10 cellular contexts compared by ENCODE assay signal in genomic region chr11:67304511-67305113, GRCh38. TPM values are rescaled to one million over a fixed set of nuclear protein-coding genes. Genes with fewer than 3 reads are reported as not detected.
DNase-seq lines count a peak whose midpoint lies in the region; ATAC-seq and TF ChIP-seq lines count a peak whose summit lies in the region.
"Had no signal": no experiment of that assay in that cellular context is flagged by ENCODE, and none has a peak within 500 bp of the region (broad histone marks: within the 10 kb centered on the region; RNA-seq: fewer than 3 reads in every experiment).

No MANE protein-coding gene starts in this region.

- no peaks in the 10 kb centered on the region for H3K9me3 ChIP-seq in upper lobe of left lung

- H3K4me1 ChIP-seq in upper lobe of left lung = peaks cover 23 to 39% (median 28%) of the 10 kb centered on the region in 4 donors

- H3K27ac ChIP-seq in upper lobe of left lung = peak overlapping the region in 3 of 4 donors; percentile 91 to 96 (median 94)

- no peak for TF ChIP-seq POLR2A in upper lobe of left lung (IDR thresholded peaks at IDR 0.05)

- peaks cover 5% of the 10 kb centered on the region for H3K4me1 Mint-ChIP-seq in activated naive CD8-positive, alpha-beta T cell treated with anti-CD3 and anti-CD28 coated beads, Interleukin-2, amount 10 ng/mL, durations not matched to agents 7 days and 5 days
- H3K4me1 Mint-ChIP-seq in activated naive CD8-positive, alpha-beta T cell treated with anti-CD3 and anti-CD28 coated beads for 36 hours = peaks cover 4% of the 10 kb centered on the region
- H3K4me1 Mint-ChIP-seq in central memory CD8-positive, alpha-beta T cell = peaks cover 6% of the 10 kb centered on the region

- peak overlapping the region; percentile 42 for H3K27ac Mint-ChIP-seq in activated naive CD8-positive, alpha-beta T cell treated with anti-CD3 and anti-CD28 coated beads, Interleukin-2, amount 10 ng/mL, durations not matched to agents 7 days and 5 days
- no peak overlapping the region for H3K27ac Mint-ChIP-seq in activated naive CD8-positive, alpha-beta T cell treated with anti-CD3 and anti-CD28 coated beads for 36 hours
- H3K27ac Mint-ChIP-seq in central memory CD8-positive, alpha-beta T cell (ENCODE audit: low read depth) = no peak overlapping the region

- 84 to 86% methylated on average over 5 to 14 of the region's 14 CpGs for WGBS in upper lobe of left lung, 2 donors

- peak overlapping the region; percentile 68 for H3K4me3 Mint-ChIP-seq in activated naive CD8-positive, alpha-beta T cell treated with anti-CD3 and anti-CD28 coated beads, Interleukin-2, amount 10 ng/mL, durations not matched to agents 7 days and 5 days
- no peak overlapping the region for H3K4me3 Mint-ChIP-seq in activated naive CD8-positive, alpha-beta T cell treated with anti-CD3 and anti-CD28 coated beads for 36 hours
- peak overlapping the region; percentile 60 for H3K4me3 Mint-ChIP-seq in central memory CD8-positive, alpha-beta T cell

- TF ChIP-seq CTCF in upper lobe of left lung (IDR thresholded peaks at IDR 0.05) = no peak

- H3K27me3 Mint-ChIP-seq in activated naive CD8-positive, alpha-beta T cell treated with anti-CD3 and anti-CD28 coated beads, Interleukin-2, amount 10 ng/mL, durations not matched to agents 7 days and 5 days = no peaks in the 10 kb centered on the region
- no peaks in the 10 kb centered on the region for H3K27me3 Mint-ChIP-seq in activated naive CD8-positive, alpha-beta T cell treated with anti-CD3 and anti-CD28 coated beads for 36 hours
- H3K27me3 Mint-ChIP-seq in central memory CD8-positive, alpha-beta T cell = no peaks in the 10 kb centered on the region

- no peaks in the 10 kb centered on the region for H3K27me3 ChIP-seq in upper lobe of left lung

- no peaks in the 10 kb centered on the region for H3K9me3 Mint-ChIP-seq in activated naive CD8-positive, alpha-beta T cell treated with anti-CD3 and anti-CD28 coated beads, Interleukin-2, amount 10 ng/mL, durations not matched to agents 7 days and 5 days
- no peaks in the 10 kb centered on the region for H3K9me3 Mint-ChIP-seq in activated naive CD8-positive, alpha-beta T cell treated with anti-CD3 and anti-CD28 coated beads for 36 hours
- no peaks in the 10 kb centered on the region for H3K9me3 Mint-ChIP-seq in central memory CD8-positive, alpha-beta T cell

- no peak for TF ChIP-seq EP300 in upper lobe of left lung (IDR thresholded peaks at IDR 0.05)

- POLR2A ChIA-PET in activated naive CD8-positive, alpha-beta T cell treated with anti-CD3 and anti-CD28 coated beads, Interleukin-2, amount 10 ng/mL, durations not matched to agents 7 days and 5 days (lab: Charles Lee) = interaction anchor here (1.2 to 5.6 kb wide), 6 partner anchors 9 to 42 kb away, joined by 3 to 66 read pairs (median 6); partner anchors contain the start of gene ANKRD13D

- no peak for DNase-seq in activated naive CD8-positive, alpha-beta T cell treated with anti-CD3 and anti-CD28 coated beads, Interleukin-2, amount 10 ng/mL, durations not matched to agents 7 days and 5 days
- DNase-seq in activated naive CD8-positive, alpha-beta T cell treated with anti-CD3 and anti-CD28 coated beads for 36 hours = no peak
- DNase-seq in central memory CD8-positive, alpha-beta T cell (ENCODE audit: low spot score in 2 of 2) = no peak
- DNase-seq in mesenteric fat pad (ENCODE audit: low spot score) (peak; percentile 83), upper lobe of left lung (peak in 1 of 2 donors; percentile 19), COR-L47 (lab: John Stamatoyannopoulos, UW) (no peak), NCI-H1048 (lab: John Stamatoyannopoulos, UW) (no peak)
- DNase-seq: activated gamma-delta T cell, NCI-H2081 treated with DMSO at 0.1 percent for 48 hours had no signal

- H3K4me3 ChIP-seq in upper lobe of left lung = peak overlapping the region in 3 of 4 donors; percentile 83 to 99 (median 93)

- peaks cover 18 to 51% (median 38%) of the 10 kb centered on the region in 4 donors for H3K36me3 ChIP-seq in upper lobe of left lung

- ATAC-seq in activated naive CD8-positive, alpha-beta T cell treated with anti-CD3 and anti-CD28 coated beads, Interleukin-2, amount 10 ng/mL, durations not matched to agents 7 days and 5 days (ENCODE audit: low read depth) = no peak
- ATAC-seq in central memory CD8-positive, alpha-beta T cell (replicated peaks; ENCODE audit: extremely low read depth, poor library complexity, severe bottlenecking) = no peak
- no peak for ATAC-seq in upper lobe of left lung (ENCODE audit: low FRiP score in 2 of 2)
- ATAC-seq in HG03469 (IDR thresholded peaks at IDR 0.05; ENCODE audit: unreplicated experiment) = no peak

- H3K36me3 Mint-ChIP-seq in activated naive CD8-positive, alpha-beta T cell treated with anti-CD3 and anti-CD28 coated beads, Interleukin-2, amount 10 ng/mL, durations not matched to agents 7 days and 5 days = no peaks in the 10 kb centered on the region
- no peaks in the 10 kb centered on the region for H3K36me3 Mint-ChIP-seq in activated naive CD8-positive, alpha-beta T cell treated with anti-CD3 and anti-CD28 coated beads for 36 hours
- peaks cover 11% of the 10 kb centered on the region for H3K36me3 Mint-ChIP-seq in central memory CD8-positive, alpha-beta T cell (ENCODE audit: insufficient read depth)

RNA-seq across cellular contexts. Expression of gene SSH3, which starts 1.3 kb away (rescaled TPM):
- total RNA-seq in activated naive CD8-positive, alpha-beta T cell treated with anti-CD3 and anti-CD28 coated beads, Interleukin-2, amount 10 ng/mL, durations not matched to agents 7 days and 5 days = 10 to 100 TPM; 24.6 to 27.0 TPM
- 1 to 10 TPM; 4.6 to 4.7 TPM for total RNA-seq in activated naive CD8-positive, alpha-beta T cell treated with anti-CD3 and anti-CD28 coated beads for 36 hours
- total RNA-seq in mesenteric fat pad (19.9 TPM), upper lobe of left lung (10 to 100 TPM; 35.9 to 99.2 (median 53.8) TPM)

RNA-seq across cellular contexts. Expression of gene ANKRD13D, which starts 15.5 kb away (rescaled TPM):
- 100 to 1,000 TPM; 185 to 207 TPM for total RNA-seq in activated naive CD8-positive, alpha-beta T cell treated with anti-CD3 and anti-CD28 coated beads, Interleukin-2, amount 10 ng/mL, durations not matched to agents 7 days and 5 days
- 10 to 100 TPM; 52.0 to 55.7 TPM for total RNA-seq in activated naive CD8-positive, alpha-beta T cell treated with anti-CD3 and anti-CD28 coated beads for 36 hours
- total RNA-seq in mesenteric fat pad (42.5 TPM), upper lobe of left lung (100 to 1,000 TPM in 2 of 6 donors, 10 to 100 TPM in 4; 47.4 to 221 (median 78.3) TPM)

RNA-seq across cellular contexts. Expression of gene GRK2, which starts 38.3 kb away (rescaled TPM):
- 100 to 1,000 TPM; 325 to 341 TPM for total RNA-seq in activated naive CD8-positive, alpha-beta T cell treated with anti-CD3 and anti-CD28 coated beads, Interleukin-2, amount 10 ng/mL, durations not matched to agents 7 days and 5 days
- 100 to 1,000 TPM; 211 to 219 TPM for total RNA-seq in activated naive CD8-positive, alpha-beta T cell treated with anti-CD3 and anti-CD28 coated beads for 36 hours
- total RNA-seq in mesenteric fat pad = 60.2 TPM
- total RNA-seq in upper lobe of left lung = 100 to 1,000 TPM in 4 of 6 donors, 10 to 100 TPM in 2; 76.9 to 232 (median 117) TPM

RNA-seq across cellular contexts. Expression of gene POLD4, which starts 48.7 kb away (rescaled TPM):
- 10 to 100 TPM; 73.2 to 78.2 TPM for total RNA-seq in activated naive CD8-positive, alpha-beta T cell treated with anti-CD3 and anti-CD28 coated beads, Interleukin-2, amount 10 ng/mL, durations not matched to agents 7 days and 5 days
- 10 to 100 TPM; 28.5 to 28.6 TPM for total RNA-seq in activated naive CD8-positive, alpha-beta T cell treated with anti-CD3 and anti-CD28 coated beads for 36 hours
- total RNA-seq in mesenteric fat pad (72.9 TPM), upper lobe of left lung (100 to 1,000 TPM in 4 of 6 donors, 10 to 100 TPM in 2; 55.5 to 173 (median 106) TPM)
